15 cellular contexts compared by ENCODE assay signal in the genomic region with DNA sequence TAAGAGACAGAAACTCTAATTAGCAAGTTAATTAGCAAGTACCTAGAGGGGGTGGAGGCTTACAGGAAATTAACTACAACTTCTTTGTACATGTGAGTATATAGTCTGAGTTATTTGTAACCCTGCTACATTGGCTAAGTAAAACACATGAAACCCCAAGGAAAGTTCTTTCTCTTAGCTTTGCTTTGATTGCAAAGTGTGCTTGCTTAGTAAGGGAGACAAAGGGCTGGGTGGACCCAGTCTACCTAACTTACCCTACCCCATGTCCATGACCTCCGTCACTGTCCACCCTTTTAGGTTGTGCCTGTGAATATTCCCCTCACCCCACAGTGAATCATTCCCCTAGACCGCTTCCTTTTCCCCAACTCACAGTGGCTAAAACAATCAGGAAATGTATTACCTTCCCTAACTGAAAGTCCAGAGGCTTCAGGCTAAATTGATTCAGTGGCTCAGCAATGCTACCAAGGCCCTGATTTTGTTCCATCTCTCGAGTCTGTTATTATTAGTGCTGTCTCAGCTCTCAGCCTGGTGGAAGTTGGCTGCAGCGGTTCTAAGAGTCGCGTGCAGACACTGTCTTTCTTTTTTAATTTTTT. TPM values are rescaled to one million over a fixed set of nuclear protein-coding genes. Genes with fewer than 3 reads are reported as not detected.
A peak's percentile ranks its signal among the peaks of the same experiment; 100 is the strongest.
DNase-seq lines count a peak whose midpoint lies in the region; ATAC-seq, FAIRE-seq and TF ChIP-seq lines count a peak whose summit lies in the region.
"Had no signal": no experiment of that assay in that cellular context is flagged by ENCODE, and none has a peak within 500 bp of the region (broad histone marks: within the 10 kb centered on the region; RNA-seq: fewer than 3 reads in every experiment).

No MANE protein-coding gene starts in this region.

- TF ChIP-seq CTCF in A549 (IDR thresholded peaks at IDR 0.05) (no peak), fibroblast of villous mesenchyme (IDR thresholded peaks at IDR 0.05; ENCODE audit: insufficient read depth, low read depth, low read length) (no peak), GM13977 (IDR thresholded peaks at IDR 0.05; ENCODE audit: extremely low read depth, insufficient read depth, missing control alignments) (no peak)

- no peak for TF ChIP-seq RAD21 in A549 (conservative IDR thresholded peaks at IDR 0.05 in 1 of 2, IDR thresholded peaks at IDR 0.05 in 1 of 2)

- peak; percentile 72 to 81 for ATAC-seq in A549
- ATAC-seq: activated naive CD8-positive, alpha-beta T cell treated with anti-CD3 and anti-CD28 coated beads, Interleukin-2, amount 50 U/mL, for 24 hours had no signal

- peak; percentile 78 for FAIRE-seq in A549 (lab: Jason Lieb, UNC)
- FAIRE-seq: A204.1 had no signal

- WGBS in A549 (ENCODE audit: missing lambda C conversion rate): 52% methylated on average over 6 of the region's 6 CpGs

- DNase-seq in A549 (ENCODE audit: low read depth in 1 of 2, low spot score in 1 of 2): peak; percentile 54 to 63
- DNase-seq in HT1080 (ENCODE audit: low read depth): peak; percentile 91
- DNase-seq in adipocyte (ENCODE audit: low read depth): peak; percentile 20
- peak; percentile 3 for DNase-seq in fibroblast of villous mesenchyme (ENCODE audit: low read depth)
- DNase-seq in GM13977 (ENCODE audit: low spot score): no peak
- no peak for DNase-seq in SHP77 treated with DMSO at 0.1 percent for 48 hours (lab: John Stamatoyannopoulos, UW)
- DNase-seq in activated naive CD4-positive, alpha-beta T cell treated with anti-CD3 and anti-CD28 coated beads, Interleukin-2, amount 50 U/mL, for 16 hours: no peak
- no peak for DNase-seq in iPS-NIHi11 (ENCODE audit: low spot score)
- DNase-seq: activated CD4-positive, alpha-beta T cell treated with anti-CD3 and anti-CD28 coated beads, Interleukin-2, amount 10 ng/mL, durations not matched to agents 24 days and 14 days; activated naive CD8-positive, alpha-beta T cell treated with anti-CD3 and anti-CD28 coated beads, Interleukin-2, amount 50 U/mL, for 24 hours; activated T-cell treated with anti-CD3 and anti-CD28 coated beads, Interleukin-2, amount 50 U/mL, for 24 hours; cortex of kidney; NCI-H446 treated with DMSO at 0.1 percent for 48 hours; T-helper 2 cell had no signal

- CTCF ChIA-PET in A549 (lab: Yijun Ruan, JAX): interaction anchor here (1.0 to 7.5 kb wide), 5 partner anchors 14 to 421 kb away, joined by 3 to 89 read pairs (median 5); no protein-coding TSS in a partner anchor

- no peak for TF ChIP-seq EP300 in A549 (IDR thresholded peaks at IDR 0.05)

- in situ Hi-C loops in GM13977 (cut with MboI; ENCODE audit: low pct_unique_long_range_greater_than_20kb, low sequenced_read_pairs, unreplicated experiment): no loop called here

- no peak overlapping the region for H3K4me3 ChIP-seq in A549
- no peak overlapping the region for H3K4me3 ChIP-seq in adipocyte (ENCODE audit: low read length)
- no peak overlapping the region for H3K4me3 ChIP-seq in fibroblast of villous mesenchyme (ENCODE audit: low read depth, low read length)

- no peak overlapping the region for H3K9ac ChIP-seq in adipocyte (ENCODE audit: low read length)

- H3K27me3 ChIP-seq in adipocyte (replicated peaks; ENCODE audit: control insufficient read depth, insufficient read depth, low read length): peaks cover 14% of the 10 kb centered on the region

- POLR2A ChIA-PET in A549 (lab: Yijun Ruan, JAX): no interaction called here

- peaks cover 21% of the 10 kb centered on the region for H3K4me1 ChIP-seq in A549
- peaks cover 13% of the 10 kb centered on the region for H3K4me1 ChIP-seq in adipocyte (ENCODE audit: control insufficient read depth, insufficient read depth, low read length)

- TF ChIP-seq POLR2A in A549 (IDR thresholded peaks at IDR 0.05; ENCODE audit: low read length): no peak

- no peaks in the 10 kb centered on the region for H3K36me3 ChIP-seq in adipocyte (ENCODE audit: control insufficient read depth, insufficient read depth, low read length, severe bottlenecking)

- H3K9me3 ChIP-seq in A549 (peaks cover 12% of the 10 kb centered on the region; the same call in 2 of the 3 replicates), adipocyte (ENCODE audit: control insufficient read depth, low read length) (peaks cover 4% of the 10 kb centered on the region)

- peak overlapping the region; percentile 74 to 88 for H3K27ac ChIP-seq in A549

- H3K4me2 ChIP-seq in A549: peak overlapping the region; percentile 72

TF ChIP-seq in A549, 52 proteins besides CTCF, POLR2A, EP300 and RAD21:
- TF ChIP-seq JUN (IDR thresholded peaks at IDR 0.05): 0 out of 5 replicates have a peak, but pooled peaks of 1 of the 2 experiments have one; percentile 17
- TF ChIP-seq JUNB (IDR thresholded peaks at IDR 0.05): peak; percentile 27; the same call in 1 of the 2 replicates
- peak; percentile 18 for TF ChIP-seq MAFK (IDR thresholded peaks at IDR 0.05; ENCODE audit: partially characterized antibody)
- no peak for TF ChIP-seq EHF (CRISPR knock-in tag; IDR thresholded peaks at IDR 0.05)
- TF ChIP-seq RARB (CRISPR knock-in tag; IDR thresholded peaks at IDR 0.05): no peak

RNA-seq across cellular contexts. Expression of a gene that starts 31.1 kb away (rescaled TPM):
- 0.03 and 0.07 TPM in 2 replicates for polyA plus RNA-seq in A549 (2011; rRNA removed)
- polyA plus RNA-seq in A549 (2012; cell fraction: cytosol; rRNA removed): under 0.01 TPM in 1 of 2 replicates, not detected in the other
- not detected in 2 replicates for polyA plus RNA-seq in A549 (2012; cell fraction: nucleus; rRNA removed)
- polyA plus RNA-seq in A549 (2017; fragmentation: RNase III; extraction: RNeasy Plus Mini Kit Qiagen cat#74134 plus additional on column Dnase treatment): not detected in 3 replicates
- polyA minus RNA-seq in A549 (2011; rRNA and poly(A)+ RNA removed): 0.08 TPM in 1 of 2 replicates, not detected in the other
- total RNA-seq in HT1080 (2014; rRNA removed; shearing (Covaris generic)): 0.02 and 0.03 TPM in 2 replicates
- 0.02 and 0.09 TPM in 2 replicates for polyA plus RNA-seq in HT1080 (2015; cell fraction: cytosol; rRNA removed)
- polyA plus RNA-seq in HT1080 (2015; cell fraction: nucleus; rRNA removed): 0.07 and 0.17 TPM in 2 replicates
- total RNA-seq in fibroblast of villous mesenchyme: under 0.01 TPM in 1 of 2 replicates, not detected in the other
- total RNA-seq: activated CD4-positive, alpha-beta T cell treated with anti-CD3 and anti-CD28 coated beads, Interleukin-2, amount 10 ng/mL, durations not matched to agents 24 days and 14 days had no signal

Comparison
In these comparisons a context has a peak if more than half of its experiments do, and no peak if none do; other contexts are left out.
1. DNase-seq: peak in A549 (2 of 2), HT1080 (single experiment), adipocyte (single experiment) and fibroblast of villous mesenchyme (single experiment); none in GM13977 (single experiment), SHP77 treated with DMSO at 0.1 percent for 48 hours (single experiment), activated naive CD4-positive, alpha-beta T cell treated with anti-CD3 and anti-CD28 coated beads, Interleukin-2, amount 50 U/mL, for 16 hours (single experiment) and iPS-NIHi11 (single experiment).